20 cellular contexts compared by ENCODE assay signal in the genomic region with DNA sequence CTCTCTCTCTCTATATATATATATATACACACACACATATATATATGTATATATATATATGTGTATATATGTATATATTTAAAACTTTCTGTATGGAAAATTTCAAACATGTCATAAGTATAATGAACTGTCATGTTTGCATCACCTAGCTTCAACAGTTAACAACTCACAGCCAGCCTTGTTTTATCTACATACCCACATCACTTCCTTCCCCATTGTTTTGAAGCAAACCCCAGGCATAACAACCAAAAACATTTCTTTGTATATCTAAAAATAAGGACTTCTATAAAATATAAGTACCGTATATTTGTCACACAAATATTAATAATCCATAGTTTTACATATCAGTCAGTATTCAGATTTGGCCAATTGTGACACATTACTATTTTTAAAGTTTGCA. TPM values are rescaled to one million over a fixed set of nuclear protein-coding genes. Genes with fewer than 3 reads are reported as not detected.
A peak's percentile ranks its signal among the peaks of the same experiment; 100 is the strongest.
DNase-seq lines count a peak whose midpoint lies in the region; ATAC-seq, FAIRE-seq and TF ChIP-seq lines count a peak whose summit lies in the region.
"Had no signal": no experiment of that assay in that cellular context is flagged by ENCODE, and none has a peak within 500 bp of the region (broad histone marks: within the 10 kb centered on the region; RNA-seq: fewer than 3 reads in every experiment).

No MANE protein-coding gene starts in this region.

- 97% methylated on average over 1 of the region's 1 CpG for WGBS in hepatocyte (ENCODE audit: low lambda C conversion rate, missing lambda C conversion rate)

- H3K4me3 ChIP-seq in SK-N-MC (no peak overlapping the region), hepatocyte (no peak overlapping the region)
- H3K4me3 ChIP-seq: GM12878, K562, PC-9, SJCRH30 had no signal

- in situ Hi-C loops in KBM-7 (cut with MboI; ENCODE audit: low pct_unique_long_range_greater_than_20kb, low sequenced_read_pairs), result no loop called here

- H3K27me3 ChIP-seq in hepatocyte, result no peaks in the 10 kb centered on the region
- H3K27me3 ChIP-seq: SJCRH30 had no signal

- FAIRE-seq in endometrium (lab: Jason Lieb, UNC), result peak; percentile 8
- FAIRE-seq: GM12878, K562 had no signal

- no peak for TF ChIP-seq CTCF in hepatocyte (IDR thresholded peaks at IDR 0.05; ENCODE audit: poor library complexity)

- H3K27ac ChIP-seq in SK-N-MC (peak overlapping the region; percentile 48; the same call in 1 of the 2 replicates), hepatocyte (no peak overlapping the region)
- H3K27ac ChIP-seq: PC-9, SJCRH30 had no signal

- no peaks in the 10 kb centered on the region for H4K20me1 ChIP-seq in hepatocyte (ENCODE audit: insufficient read depth, poor library complexity, severe bottlenecking)

- H3K4me2 ChIP-seq in hepatocyte, result no peak overlapping the region
- H3K4me2 ChIP-seq: PC-9 had no signal

- no peak overlapping the region for H2AFZ ChIP-seq in hepatocyte
- H2AFZ ChIP-seq: PC-9 had no signal

- no peak for ATAC-seq in GM18498 (IDR thresholded peaks at IDR 0.05; ENCODE audit: unreplicated experiment)
- ATAC-seq in HG03108 (IDR thresholded peaks at IDR 0.05; ENCODE audit: unreplicated experiment), result no peak
- ATAC-seq: GM12878, K562 had no signal

- no peaks in the 10 kb centered on the region for H3K4me1 ChIP-seq in hepatocyte (ENCODE audit: insufficient read depth)
- H3K4me1 ChIP-seq: SJCRH30 had no signal

- no peaks in the 10 kb centered on the region for H3K9me2 ChIP-seq in hepatocyte (replicated peaks; ENCODE audit: insufficient read depth)

- H3K79me2 ChIP-seq in hepatocyte, result no peaks in the 10 kb centered on the region

- H3K9me3 ChIP-seq in SK-N-MC (ENCODE audit: low read depth, low read length), result no peaks in the 10 kb centered on the region
- H3K9me3 ChIP-seq in hepatocyte (ENCODE audit: low read depth), result no peaks in the 10 kb centered on the region
- H3K9me3 ChIP-seq: SJCRH30 had no signal

- DNase-seq in KBM-7, result peak; percentile 48
- no peak for DNase-seq in SK-N-MC (ENCODE audit: low read depth, low spot score)
- peak; percentile 44 for DNase-seq in pulmonary artery endothelial cell (ENCODE audit: low read depth, low spot score)
- DNase-seq in hepatocyte (ENCODE audit: low spot score), result no peak
- DNase-seq: Calu3; CD4-positive, CD25-positive, alpha-beta regulatory T cell; DMS79; GOT3; NCI-H1105; NCI-H1694 treated with DMSO at 0.1 percent for 48 hours; NCI-H446; NK-92 treated with Interleukin-12 subunit alpha and Interleukin-12 subunit beta, amount 100 ng/mL, for 24 hours; PC-9; SJCRH30; SW 1271 had no signal

- H3K9ac ChIP-seq in SK-N-MC (ENCODE audit: insufficient read length), result no peak overlapping the region

- peaks cover 80% of the 10 kb centered on the region for H3K36me3 ChIP-seq in SK-N-MC (ENCODE audit: insufficient read depth, low read length)
- H3K36me3 ChIP-seq in hepatocyte (replicated peaks; ENCODE audit: insufficient read depth, low read depth), result no peaks in the 10 kb centered on the region

RNA-seq across cellular contexts. Expression of a gene that starts 57.4 kb away (rescaled TPM):
- total RNA-seq in pulmonary artery endothelial cell (110 and 151 TPM in 2 replicates), hepatocyte (149 and 151 TPM in 2 replicates)
- polyA plus RNA-seq in hepatocyte, result 91.9 and 97.7 TPM in 2 replicates

Comparison
In these comparisons a context has a peak if more than half of its experiments do, and no peak if none do; other contexts are left out.
1. DNase-seq: peak in KBM-7 (single experiment) and pulmonary artery endothelial cell (single experiment); none in SK-N-MC (single experiment) and hepatocyte (single experiment).